In genomic region chr19:20928371-20928770, GRCh38 we compare ENCODE assay signal across 1 cellular context.
TF ChIP-seq lines count a peak whose summit lies in the region.

No MANE protein-coding gene starts in this region.

TF ChIP-seq in IMR-90, 13 proteins besides CTCF, POLR2A, EP300 and RAD21:
- TF ChIP-seq CEBPB (IDR thresholded peaks at IDR 0.05; ENCODE audit: low read depth, low read length) (0 out of 2 replicates have a peak, but pooled peaks have one; percentile 3), MAZ (IDR thresholded peaks at IDR 0.05; ENCODE audit: borderline replicate concordance, low read depth, low read length) (no peak)
